14 cellular contexts compared by ENCODE assay signal in the genomic region with DNA sequence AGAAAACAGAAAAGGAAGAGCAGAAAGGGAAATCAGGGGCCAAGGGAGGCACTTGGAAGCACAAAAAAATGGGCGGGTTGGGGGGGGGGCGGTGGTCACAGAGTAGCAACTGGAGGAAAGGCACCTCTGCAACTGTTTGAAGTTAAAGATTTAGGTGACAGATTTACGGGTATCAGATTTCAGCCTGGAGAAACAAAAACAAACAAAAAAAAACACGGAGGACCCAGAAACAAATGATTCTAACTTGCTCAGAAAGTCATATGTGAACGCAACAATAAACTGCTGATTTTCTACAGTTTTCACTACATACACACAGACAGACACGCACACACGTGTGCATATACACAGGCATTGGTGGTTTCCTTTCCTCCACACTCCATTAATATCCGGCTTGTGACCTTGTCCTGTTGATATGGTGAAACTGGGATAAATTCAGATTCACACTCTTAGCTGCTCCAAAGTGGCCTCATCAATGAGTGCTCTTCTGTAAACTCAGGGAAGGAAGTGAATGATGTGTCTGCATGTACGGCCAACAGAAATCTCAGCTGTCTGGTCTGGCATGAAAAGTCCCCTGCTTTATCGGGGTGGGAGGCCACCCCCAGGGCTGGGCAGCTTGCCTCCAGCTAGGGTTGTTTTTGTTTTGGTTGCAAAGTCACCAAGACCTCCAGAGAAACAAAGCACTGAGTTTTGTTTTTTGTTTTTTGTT. TPM values are rescaled to one million over a fixed set of nuclear protein-coding genes. Genes with fewer than 3 reads are reported as not detected.
DNase-seq lines count a peak whose midpoint lies in the region; ATAC-seq, FAIRE-seq and TF ChIP-seq lines count a peak whose summit lies in the region.
"Had no signal": no experiment of that assay in that cellular context is flagged by ENCODE, and none has a peak within 500 bp of the region (broad histone marks: within the 10 kb centered on the region; RNA-seq: fewer than 3 reads in every experiment).

No MANE protein-coding gene starts in this region.

- no peaks in the 10 kb centered on the region for H3K9me3 Mint-ChIP-seq in T-helper 2 cell treated with Interferon-gamma antibody and Interleukin-4, amounts not matched to agents 5 μg/mL and 100 μg/mL, for 36 hours

- no peak for DNase-seq in T-helper 2 cell treated with Interferon-gamma antibody and Interleukin-4, amounts not matched to agents 5 μg/mL and 100 μg/mL, for 36 hours (ENCODE audit: low spot score)
- DNase-seq in T-helper 2 cell: no peak
- peak; percentile 40 for DNase-seq in fibroblast of pulmonary artery (ENCODE audit: low read depth)
- no peak for DNase-seq in stomach
- no peak for DNase-seq in urothelium cell line (ENCODE audit: low spot score)
- DNase-seq in NCI-H524 (lab: John Stamatoyannopoulos, UW): no peak
- DNase-seq: esophagus squamous epithelium, PC-9, posterior cingulate gyrus had no signal

- H3K36me3 ChIP-seq in stomach: peaks cover 0 to 5% (median 0%) of the 10 kb centered on the region in 4 donors
- H3K36me3 ChIP-seq: esophagus squamous epithelium, thoracic aorta had no signal

- H3K9me3 ChIP-seq in stomach: no peaks in the 10 kb centered on the region
- H3K9me3 ChIP-seq: A549, esophagus squamous epithelium, thoracic aorta had no signal

- peaks cover 24% of the 10 kb centered on the region for H3K4me1 Mint-ChIP-seq in T-helper 2 cell treated with Interferon-gamma antibody and Interleukin-4, amounts not matched to agents 5 μg/mL and 100 μg/mL, for 36 hours (ENCODE audit: low read depth)

- TF ChIP-seq CTCF in fibroblast of pulmonary artery (IDR thresholded peaks at IDR 0.05; ENCODE audit: low read length, missing control alignments) (no peak), stomach (IDR thresholded peaks at IDR 0.05) (no peak)

- 54 to 72% (median 61%) methylated on average over 10 of the region's 10 CpGs for WGBS in stomach, 5 donors

- H3K27me3 Mint-ChIP-seq in T-helper 2 cell treated with Interferon-gamma antibody and Interleukin-4, amounts not matched to agents 5 μg/mL and 100 μg/mL, for 36 hours (ENCODE audit: low read depth): no peaks in the 10 kb centered on the region

- TF ChIP-seq POLR2A in stomach (IDR thresholded peaks at IDR 0.05): no peak

- H3K27me3 ChIP-seq in stomach: no peaks in the 10 kb centered on the region
- H3K27me3 ChIP-seq: esophagus squamous epithelium had no signal

- peak overlapping the region; percentile 75 for H3K27ac Mint-ChIP-seq in T-helper 2 cell treated with Interferon-gamma antibody and Interleukin-4, amounts not matched to agents 5 μg/mL and 100 μg/mL, for 36 hours

- intact Hi-C loops in stomach (cut with DNase I; ENCODE audit: low total_unique reads): no loop called here

- no peak for FAIRE-seq in urothelium cell line (lab: Jason Lieb, UNC)
- FAIRE-seq: A549, HTR-8/SVneo had no signal

- H3K27ac ChIP-seq in stomach: peak overlapping the region in 4 of 5 donors; percentile 37 to 73 (median 52)
- H3K27ac ChIP-seq: A549, PC-9 had no signal

- H3K4me3 ChIP-seq in fibroblast of pulmonary artery (replicated peaks; ENCODE audit: low read depth, low read length): no peak overlapping the region
- H3K4me3 ChIP-seq in stomach: no peak overlapping the region
- H3K4me3 ChIP-seq: A549, esophagus squamous epithelium, PC-9, thoracic aorta had no signal

- no peak for TF ChIP-seq EP300 in stomach (IDR thresholded peaks at IDR 0.05)

- no peak overlapping the region for H3K4me3 Mint-ChIP-seq in T-helper 2 cell treated with Interferon-gamma antibody and Interleukin-4, amounts not matched to agents 5 μg/mL and 100 μg/mL, for 36 hours

- H3K4me1 ChIP-seq in stomach: peaks cover 0 to 26% (median 5%) of the 10 kb centered on the region in 4 donors

- peak; percentile 3 for ATAC-seq in HG03066 (IDR thresholded peaks at IDR 0.05; ENCODE audit: low read depth, unreplicated experiment)
- no peak for ATAC-seq in HG02884 (IDR thresholded peaks at IDR 0.05; ENCODE audit: unreplicated experiment)
- ATAC-seq: A549 had no signal

- peaks cover 39% of the 10 kb centered on the region for H3K36me3 Mint-ChIP-seq in T-helper 2 cell treated with Interferon-gamma antibody and Interleukin-4, amounts not matched to agents 5 μg/mL and 100 μg/mL, for 36 hours (ENCODE audit: low read depth)

RNA-seq across cellular contexts. Expression of gene CHST7, which starts 54.3 kb away (rescaled TPM):
- total RNA-seq in stomach: 10 to 100 TPM in 1 of 5 donors, 1 to 10 TPM in 3, under 1 TPM in 1; 0.29 to 10.1 (median 1.8) TPM
- 1 to 10 TPM; 1.4 to 3.5 (median 2.4) TPM for polyA plus RNA-seq in stomach
